ENCODE assay signal across 1 cellular context in the genomic region with DNA sequence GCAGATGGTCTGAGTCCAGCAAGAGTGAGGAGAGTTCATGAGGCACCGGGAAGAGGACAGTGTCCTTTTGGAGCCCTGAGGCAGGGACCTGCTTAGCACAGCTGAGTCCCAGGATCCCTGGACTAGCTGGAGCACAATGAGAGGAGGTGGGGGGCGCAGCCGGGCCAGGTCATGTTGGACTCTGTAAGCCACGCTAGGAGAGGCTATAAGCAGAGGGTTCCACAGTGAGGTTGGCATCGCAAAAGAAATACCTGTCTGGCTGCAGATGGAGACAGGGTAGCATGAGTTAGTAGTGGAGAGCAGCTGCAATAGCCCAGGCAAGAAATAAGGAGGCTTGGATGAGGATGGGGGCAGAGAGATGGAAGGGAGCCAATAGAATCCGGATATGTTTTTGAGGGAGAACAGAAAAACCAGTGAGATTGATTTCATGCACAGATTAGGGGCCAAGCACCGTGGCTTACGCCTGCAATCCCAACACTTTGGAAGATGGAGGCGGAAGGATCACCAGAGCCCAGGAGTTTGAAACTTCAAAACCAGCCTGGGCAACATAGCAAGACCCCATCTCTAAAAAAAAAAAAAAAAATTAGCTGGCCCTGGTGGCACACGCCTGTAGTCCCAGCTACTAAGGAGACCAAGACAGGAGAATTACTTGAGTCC.
TF ChIP-seq lines count a peak whose summit lies in the region.

No MANE protein-coding gene starts in this region.

TF ChIP-seq in H1, 55 proteins besides CTCF, POLR2A, EP300 and RAD21 (continued from another document):
- TF ChIP-seq RXRA (IDR thresholded peaks at IDR 0.05; ENCODE audit: insufficient read depth, low read depth, low read length) = no peak
- no peak for TF ChIP-seq BRCA1 (IDR thresholded peaks at IDR 0.05; ENCODE audit: low read depth, low read length)
- TF ChIP-seq MAX (IDR thresholded peaks at IDR 0.05) = no peak
- no peak for TF ChIP-seq BCL11A (IDR thresholded peaks at IDR 0.05; ENCODE audit: low read depth in 2 of 2, low read length in 2 of 2)
- no peak for TF ChIP-seq ASH2L (IDR thresholded peaks at IDR 0.05; ENCODE audit: low read length)
- TF ChIP-seq KDM1A (IDR thresholded peaks at IDR 0.05; ENCODE audit: borderline replicate concordance, low read length) = no peak
TF ChIP-seq in H1: peak in this region for 0.
